ENCODE assay signal across 7 cellular contexts in genomic region chr4:49137961-49138360, GRCh38.
DNase-seq lines count a peak whose midpoint lies in the region; ATAC-seq and TF ChIP-seq lines count a peak whose summit lies in the region.
"Not testable (repeated sequence)": the region's sequence is repeated elsewhere in the genome, so short reads cannot be mapped to it uniquely, and the experiment has no call there.

No MANE protein-coding gene starts in this region.

- not testable (repeated sequence) for H3K4me1 ChIP-seq in IMR-90 (ENCODE audit: control insufficient read depth, insufficient read depth, low read length); left lung; mucosa of descending colon (ENCODE audit: low read depth); aorta (ENCODE audit: control insufficient read depth in 1 of 2, insufficient read depth in 2 of 2, low read length in 2 of 2)

- dilution Hi-C loops in IMR-90 (cut with HindIII; ENCODE audit: low sequenced_read_pairs, unreplicated experiment) = not testable (repeated sequence)

- H3K9me3 ChIP-seq in IMR-90 (ENCODE audit: control insufficient read depth, insufficient read depth, low read length); left lung; mucosa of descending colon; aorta (ENCODE audit: control insufficient read depth, low read length): not testable (repeated sequence)

- H2AFZ ChIP-seq in IMR-90 (replicated peaks; ENCODE audit: low read length, poor library complexity) = not testable (repeated sequence)

- H3K9ac ChIP-seq in IMR-90 (ENCODE audit: low read depth, low read length) = not testable (repeated sequence)

- not testable (repeated sequence) for H3K36me3 ChIP-seq in IMR-90 (ENCODE audit: control insufficient read depth, insufficient read depth, low read length); left lung; mucosa of descending colon (ENCODE audit: low read depth); aorta (ENCODE audit: control insufficient read depth in 1 of 2, insufficient read depth in 2 of 2, low read length in 1 of 2)

- H3K18ac ChIP-seq in IMR-90 (ENCODE audit: low read depth, low read length) = not testable (repeated sequence)

- POLR2A ChIA-PET in IMR-90 (lab: Charles Lee; ENCODE audit: unreplicated experiment) = not testable (repeated sequence)

- H4K5ac ChIP-seq in IMR-90 (ENCODE audit: low read depth, low read length) = not testable (repeated sequence)

- TF ChIP-seq CTCF in IMR-90 (conservative IDR thresholded peaks at IDR 0.05; ENCODE audit: low read depth, low read length); fibroblast of mammary gland (conservative IDR thresholded peaks at IDR 0.05; ENCODE audit: control insufficient read depth, insufficient read depth, low read depth, low read length); left lung (IDR thresholded peaks at IDR 0.05); mucosa of descending colon (IDR thresholded peaks at IDR 0.05): not testable (repeated sequence)

- TF ChIP-seq POLR2A in IMR-90 (IDR thresholded peaks at IDR 0.05; ENCODE audit: low read depth, low read length) = not testable (repeated sequence)

- H3K14ac ChIP-seq in IMR-90 (replicated peaks; ENCODE audit: low read depth, low read length) = not testable (repeated sequence)

- H2BK120ac ChIP-seq in IMR-90 (ENCODE audit: low read depth, low read length) = not testable (repeated sequence)

- not testable (repeated sequence) for H4K8ac ChIP-seq in IMR-90 (ENCODE audit: low read depth in 2 of 2, low read length in 2 of 2)

- H3K4ac ChIP-seq in IMR-90 (ENCODE audit: low read depth, low read length) = not testable (repeated sequence)

- H3K23ac ChIP-seq in IMR-90 (ENCODE audit: low read depth, low read length) = not testable (repeated sequence)

- DNase-seq in IMR-90; left ventricle myocardium superior; left lung; mucosa of descending colon; sciatic nerve (ENCODE audit: low spot score); aorta: not testable (repeated sequence)
- DNase-seq in fibroblast of mammary gland (ENCODE audit: low read depth) = peak; percentile 20

- not testable (repeated sequence) for H4K20me1 ChIP-seq in IMR-90 (ENCODE audit: insufficient read depth, low read length)

- not testable (repeated sequence) for H3K56ac ChIP-seq in IMR-90 (ENCODE audit: extremely low read depth, insufficient read depth, low read length)

- H3K4me3 ChIP-seq in IMR-90 (ENCODE audit: insufficient read depth, low read depth, low read length); fibroblast of mammary gland (ENCODE audit: control insufficient read depth, low read depth, low read length); left lung; mucosa of descending colon; aorta (ENCODE audit: low read length in 2 of 2): not testable (repeated sequence)

- not testable (repeated sequence) for H2AK9ac ChIP-seq in IMR-90 (replicated peaks; ENCODE audit: low read depth, low read length, poor library complexity)

- CTCF ChIA-PET in IMR-90 (lab: Yijun Ruan, JAX) = not testable (repeated sequence)

- peak overlapping the region; percentile 15 for H2BK5ac ChIP-seq in IMR-90 (ENCODE audit: low read depth, low read length, poor library complexity, severe bottlenecking)

- in situ Hi-C loops in IMR-90 (cut with MboI; ENCODE audit: low sequenced_read_pairs) = not testable (repeated sequence)

- WGBS in IMR-90 (ENCODE audit: extremely low coverage in 2 of 2, insufficient read length in 1 of 2), 2 experiments = 78 to 100% methylated on average over 4 of the region's 6 CpGs
- WGBS in aorta, 2 donors = 47 to 59% methylated on average over 6 of the region's 6 CpGs

- not testable (repeated sequence) for H3K79me1 ChIP-seq in IMR-90 (ENCODE audit: low read depth in 1 of 2, low read length in 2 of 2)

- not testable (repeated sequence) for H2BK15ac ChIP-seq in IMR-90 (ENCODE audit: low read depth, low read length)

- not testable (repeated sequence) for H3K27ac ChIP-seq in IMR-90 (ENCODE audit: insufficient read depth, low read length); left lung; aorta (ENCODE audit: low read depth in 1 of 2, low read length in 2 of 2)

- ATAC-seq in IMR-90 (ENCODE audit: low read depth) = not testable (repeated sequence)
- peak; percentile 30 for ATAC-seq in left ventricle myocardium superior
- peak; percentile 26 for ATAC-seq in left lung
- ATAC-seq in mucosa of descending colon = peak; percentile 28
- peak; percentile 50 for ATAC-seq in sciatic nerve
- peak; percentile 48 for ATAC-seq in aorta (ENCODE audit: low FRiP score)

- not testable (repeated sequence) for H3K4me2 ChIP-seq in IMR-90 (ENCODE audit: low read depth, low read length)

- not testable (repeated sequence) for H4K91ac ChIP-seq in IMR-90 (ENCODE audit: insufficient read depth, low read depth, low read length)

- not testable (repeated sequence) for H2BK20ac ChIP-seq in IMR-90 (ENCODE audit: low read depth, low read length)

- intact Hi-C loops in IMR-90 (cut with micrococcal nuclease); left ventricle myocardium superior (cut with micrococcal nuclease); left lung (cut with DNase I); mucosa of descending colon (cut with DNase I, micrococcal nuclease); sciatic nerve (cut with DNase I); aorta (cut with DNase I): not testable (repeated sequence)

- H2AK5ac ChIP-seq in IMR-90 (ENCODE audit: low read depth, low read length) = not testable (repeated sequence)

- H3K9me1 ChIP-seq in IMR-90 (ENCODE audit: insufficient read depth, low read length) = not testable (repeated sequence)

- not testable (repeated sequence) for BruUV-seq in IMR-90 (replicated peaks; lab: Mats Ljungman, UMichigan)

- not testable (repeated sequence) for TF ChIP-seq RAD21 in IMR-90 (IDR thresholded peaks at IDR 0.05; ENCODE audit: low read length)

- not testable (repeated sequence) for H3K27me3 ChIP-seq in IMR-90 (ENCODE audit: control insufficient read depth, insufficient read depth, low read length); left lung; aorta (ENCODE audit: control insufficient read depth in 1 of 2, insufficient read depth in 2 of 2, low read length in 1 of 2)
